22 cellular contexts compared by ENCODE assay signal in genomic region chr9:96429710-96430109, GRCh38.
"Had no signal": no experiment of that assay in that cellular context is flagged by ENCODE, and none has a peak within 500 bp of the region (broad histone marks: within the 10 kb centered on the region; RNA-seq: fewer than 3 reads in every experiment).

No MANE protein-coding gene starts in this region.

- H3K4me3 ChIP-seq: colonic mucosa, gastroesophageal sphincter, heart right ventricle, left lung, lower lobe of right lung, mucosa of descending colon had no signal

- FAIRE-seq: endometrium, islet of Langerhans, keratinocyte had no signal

- H3K9me3 ChIP-seq: colonic mucosa, gastroesophageal sphincter, heart right ventricle, left lung, lower lobe of right lung, mucosa of descending colon had no signal

- H3K27ac ChIP-seq: colonic mucosa, epithelial cell of prostate, foreskin keratinocyte, gastroesophageal sphincter, heart right ventricle, left lung, lower lobe of right lung had no signal

- H3K4me1 ChIP-seq: colonic mucosa, foreskin keratinocyte, gastroesophageal sphincter, heart right ventricle had no signal

- DNase-seq: colonic mucosa; cortex of kidney; effector CD8-positive, alpha-beta T cell; effector memory CD8-positive, alpha-beta T cell; endodermal cell; foreskin keratinocyte; head of caudate nucleus; heart right ventricle; hippocampal formation; left cardiac atrium; left lung; left ventricle myocardium superior; lower lobe of right lung; mesenchymal stem cell; mucosa of descending colon; naive B cell had no signal

- ATAC-seq: effector memory CD8-positive, alpha-beta T cell; esophagus mucosa; foreskin keratinocyte; gastroesophageal sphincter; heart right ventricle; left cardiac atrium; left lung; left ventricle myocardium superior; lower lobe of right lung; mucosa of descending colon had no signal

- H3K36me3 ChIP-seq: colonic mucosa, gastroesophageal sphincter, heart right ventricle, left lung, lower lobe of right lung had no signal

- H3K27me3 ChIP-seq: colonic mucosa, foreskin keratinocyte, gastroesophageal sphincter, heart right ventricle, left lung had no signal
